8 cellular contexts compared by ENCODE assay signal in genomic region chrX:57156397-57157049, GRCh38. TPM values are rescaled to one million over a fixed set of nuclear protein-coding genes. Genes with fewer than 3 reads are reported as not detected.
DNase-seq lines count a peak whose midpoint lies in the region; ATAC-seq, FAIRE-seq and TF ChIP-seq lines count a peak whose summit lies in the region.

No MANE protein-coding gene starts in this region.

- POLR2A ChIA-PET in A549 (lab: Yijun Ruan, JAX) (no interaction called here), RWPE1 (lab: Yijun Ruan, JAX; ENCODE audit: low non-redundant PET) (interaction anchor here (0.5 kb wide), 1 partner anchor 820 kb away, joined by 3 read pairs; no protein-coding TSS in a partner anchor)

- ATAC-seq in A549 (peak; percentile 76 to 88; a peak in 4 of 6 replicates), left cardiac atrium (peak; percentile 62 to 89), HG03159 (IDR thresholded peaks at IDR 0.05; ENCODE audit: unreplicated experiment) (no peak)
- ATAC-seq in activated naive CD4-positive, alpha-beta T cell treated with anti-CD3 and anti-CD28 coated beads, Interleukin-2, amount 50 U/mL, for 72 hours = no peak

- peak; percentile 31; the same call in 2 of the 3 replicates for TF ChIP-seq CTCF in A549 (IDR thresholded peaks at IDR 0.05)
- 0 out of 2 replicates have a peak, but pooled peaks have one; percentile 9 for TF ChIP-seq CTCF in RWPE1 (conservative IDR thresholded peaks at IDR 0.05; ENCODE audit: low read depth)

- intact Hi-C loops in left cardiac atrium (cut with DNase I) = loop anchor here in 1 of 2 donors (10.0 kb wide), 1 partner anchor 298 kb away; no protein-coding TSS in a partner anchor

- WGBS in A549 (ENCODE audit: missing lambda C conversion rate) = 71% methylated on average over 5 of the region's 5 CpGs

- peaks cover 6 to 7% of the 10 kb centered on the region in 2 donors for H3K9me3 Mint-ChIP-seq in activated naive CD4-positive, alpha-beta T cell treated with anti-CD3 and anti-CD28 coated beads, Interleukin-2, amount 50 U/mL, for 72 hours

- no peaks in the 10 kb centered on the region for H3K4me1 ChIP-seq in A549

- TF ChIP-seq POLR2A in A549 (IDR thresholded peaks at IDR 0.05; ENCODE audit: low read length) = no peak
- no peak for TF ChIP-seq POLR2A in H54 (IDR thresholded peaks at IDR 0.05; ENCODE audit: low read depth, low read length)

- no peaks in the 10 kb centered on the region for H3K9me3 ChIP-seq in A549

- DNase-seq in A549 (ENCODE audit: low read depth in 1 of 2, low spot score in 1 of 2) (peak in 1 of 2 experiments; percentile 51), H7 (peak; percentile 37), RWPE1 (ENCODE audit: low spot score) (no peak), left cardiac atrium (no peak), H54 (ENCODE audit: insufficient read length, low spot score) (no peak), GM19238 (ENCODE audit: insufficient read length, low spot score) (no peak)
- no peak for DNase-seq in activated naive CD4-positive, alpha-beta T cell treated with anti-CD3 and anti-CD28 coated beads, Interleukin-2, amount 50 U/mL, for 72 hours (ENCODE audit: low spot score in 2 of 2)

- CTCF ChIA-PET in A549 (lab: Yijun Ruan, JAX) (interaction anchor here (0.6 to 1.5 kb wide), 2 partner anchors 10 to 233 kb away, joined by 3 to 4 read pairs; no protein-coding TSS in a partner anchor), RWPE1 (lab: Yijun Ruan, JAX) (interaction anchor here (0.6 kb wide), 1 partner anchor 104 kb away, joined by 4 read pairs; no protein-coding TSS in a partner anchor)

- H3K4me3 ChIP-seq in A549 = no peak overlapping the region
- no peak overlapping the region for H3K4me3 ChIP-seq in H7 (ENCODE audit: insufficient read depth, low read depth, low read length)

- H3K4me2 ChIP-seq in A549 = no peak overlapping the region

- peaks cover 18 to 31% of the 10 kb centered on the region in 2 donors for H3K36me3 Mint-ChIP-seq in activated naive CD4-positive, alpha-beta T cell treated with anti-CD3 and anti-CD28 coated beads, Interleukin-2, amount 50 U/mL, for 72 hours

- no peak overlapping the region for H3K27ac Mint-ChIP-seq in activated naive CD4-positive, alpha-beta T cell treated with anti-CD3 and anti-CD28 coated beads, Interleukin-2, amount 50 U/mL, for 72 hours

- H3K27me3 ChIP-seq in H7 (ENCODE audit: control insufficient read depth, insufficient read depth, low read length) = no peaks in the 10 kb centered on the region

- no peaks in the 10 kb centered on the region for H3K36me3 ChIP-seq in H7 (replicated peaks; ENCODE audit: control insufficient read depth, insufficient read depth, low read length)

- FAIRE-seq in A549 (lab: Jason Lieb, UNC) = no peak
- FAIRE-seq in H54 (lab: Jason Lieb, UNC) = no peak

- H3K27ac ChIP-seq in A549 (no peak overlapping the region), RWPE1 (no peak overlapping the region)

- peak; percentile 30 to 65; a peak in 4 of 5 replicates for TF ChIP-seq RAD21 in A549 (conservative IDR thresholded peaks at IDR 0.05 in 1 of 2, IDR thresholded peaks at IDR 0.05 in 1 of 2)

- TF ChIP-seq EP300 in A549 (IDR thresholded peaks at IDR 0.05) = no peak

TF ChIP-seq in A549, 52 proteins besides CTCF, POLR2A, EP300 and RAD21:
- no peak for TF ChIP-seq CBX8 (IDR thresholded peaks at IDR 0.05)
- TF ChIP-seq ZSCAN20 (CRISPR knock-in tag; IDR thresholded peaks at IDR 0.05) = no peak
TF ChIP-seq in A549: peak in this region for 0.

RNA-seq across cellular contexts. Expression of gene SPIN2A, which starts 19.3 kb away (rescaled TPM):
- polyA plus RNA-seq in A549 (2011; rRNA removed) (0.30 and 0.31 TPM in 2 replicates), A549 (2017; fragmentation: RNase III; extraction: RNeasy Plus Mini Kit Qiagen cat#74134 plus additional on column Dnase treatment) (0.21 to 0.34 TPM (median 0.28 TPM) in 3 replicates)
- 0.13 and 0.16 TPM in 2 replicates for polyA plus RNA-seq in A549 (2012; cell fraction: cytosol; rRNA removed)
- 0.54 and 0.58 TPM in 2 replicates for polyA plus RNA-seq in A549 (2012; cell fraction: nucleus; rRNA removed)
- 0.78 and 1.1 TPM in 2 replicates for polyA minus RNA-seq in A549 (2011; rRNA and poly(A)+ RNA removed)
- total RNA-seq in H7 (2014; rRNA removed; shearing (Covaris generic)) = 1.4 and 2.0 TPM in 2 replicates
- total RNA-seq in left cardiac atrium = under 1 TPM; 0.44 to 0.52 TPM
- total RNA-seq in activated naive CD4-positive, alpha-beta T cell treated with anti-CD3 and anti-CD28 coated beads, Interleukin-2, amount 50 U/mL, for 72 hours = 1 to 10 TPM in 1 of 2 donors, under 1 TPM in 1; 0.64 to 1.2 TPM

RNA-seq across cellular contexts. Expression of gene SPIN2B, which starts 35.2 kb away (rescaled TPM):
- polyA plus RNA-seq in A549 (2011; rRNA removed) = 10.7 and 11.2 TPM in 2 replicates
- 7.1 and 8.2 TPM in 2 replicates for polyA plus RNA-seq in A549 (2012; cell fraction: cytosol; rRNA removed)
- 8.8 and 10.8 TPM in 2 replicates for polyA plus RNA-seq in A549 (2012; cell fraction: nucleus; rRNA removed)
- 8.5 to 9.6 TPM (median 9.1 TPM) in 3 replicates for polyA plus RNA-seq in A549 (2017; fragmentation: RNase III; extraction: RNeasy Plus Mini Kit Qiagen cat#74134 plus additional on column Dnase treatment)
- polyA minus RNA-seq in A549 (2011; rRNA and poly(A)+ RNA removed) = 8.8 and 10.3 TPM in 2 replicates
- 7.7 and 10.4 TPM in 2 replicates for total RNA-seq in H7 (2014; rRNA removed; shearing (Covaris generic))
- total RNA-seq in left cardiac atrium = 1 to 10 TPM; 6.6 to 7.9 TPM
- 1 to 10 TPM; 6.9 to 8.5 TPM for total RNA-seq in activated naive CD4-positive, alpha-beta T cell treated with anti-CD3 and anti-CD28 coated beads, Interleukin-2, amount 50 U/mL, for 72 hours

Comparison
In these comparisons a context has a peak if more than half of its experiments do, and no peak if none do; other contexts are left out.
1. ATAC-seq: peak in A549 (2 of 2) and left cardiac atrium (2 of 2); none in activated naive CD4-positive, alpha-beta T cell treated with anti-CD3 and anti-CD28 coated beads, Interleukin-2, amount 50 U/mL, for 72 hours (0 of 2) and HG03159 (single experiment).